ENCODE assay signal across 16 cellular contexts in the genomic region with DNA sequence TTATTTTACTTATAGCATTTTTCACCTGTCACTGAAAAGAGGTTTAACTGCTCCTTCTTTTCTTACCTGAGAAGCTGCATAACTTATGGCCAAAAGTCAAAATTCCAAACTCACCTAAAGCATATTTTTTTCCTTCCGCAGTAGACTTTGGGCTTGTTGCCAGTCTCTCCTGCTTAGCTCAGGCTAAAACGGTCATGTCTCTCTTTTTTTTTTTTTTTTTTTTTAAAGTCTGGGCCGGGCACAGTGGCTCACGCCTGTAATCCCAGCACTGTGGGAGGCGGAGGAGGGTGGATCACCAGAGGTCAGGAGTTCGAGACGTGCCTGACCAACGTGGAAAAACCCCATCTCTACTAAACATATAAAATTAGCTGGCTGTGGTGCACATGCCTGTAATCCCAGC.
DNase-seq lines count a peak whose midpoint lies in the region; ATAC-seq and TF ChIP-seq lines count a peak whose summit lies in the region.
"Had no signal": no experiment of that assay in that cellular context is flagged by ENCODE, and none has a peak within 500 bp of the region (broad histone marks: within the 10 kb centered on the region; RNA-seq: fewer than 3 reads in every experiment).

No MANE protein-coding gene starts in this region.

- TF ChIP-seq CTCF in epithelial cell of proximal tubule (conservative IDR thresholded peaks at IDR 0.05; ENCODE audit: low read depth, low read length), result no peak

- ATAC-seq in HG02610 (IDR thresholded peaks at IDR 0.05; ENCODE audit: unreplicated experiment), result no peak
- ATAC-seq in GM21786 (IDR thresholded peaks at IDR 0.05; ENCODE audit: unreplicated experiment), result no peak
- ATAC-seq in HG03460 (IDR thresholded peaks at IDR 0.05; ENCODE audit: unreplicated experiment), result no peak

- DNase-seq in NCI-H2029 (lab: John Stamatoyannopoulos, UW) (peak; percentile 1), NCI-H2029 treated with DMSO at 0.1 percent for 48 hours (lab: John Stamatoyannopoulos, UW) (no peak), RPMI7951 (ENCODE audit: low read depth) (peak; percentile 37), epithelial cell of proximal tubule (ENCODE audit: low read depth) (peak; percentile 32), renal cortical epithelial cell (ENCODE audit: low read depth) (peak; percentile 64)
- DNase-seq: CD8-positive, alpha-beta memory T cell; DND-41; Karpas-422; NCI-H1417 treated with DMSO at 0.1 percent for 48 hours; NCI-H2107; NCI-H524 had no signal

- no peak overlapping the region for H3K4me3 ChIP-seq in epithelial cell of proximal tubule (ENCODE audit: low read depth, low read length)
- H3K4me3 ChIP-seq: HAP-1, SJSA1 had no signal
